In genomic region chr17:67260051-67260987, GRCh38 we compare ENCODE assay signal across 8 cellular contexts. TPM values are rescaled to one million over a fixed set of nuclear protein-coding genes. Genes with fewer than 3 reads are reported as not detected.
DNase-seq lines count a peak whose midpoint lies in the region; ATAC-seq and TF ChIP-seq lines count a peak whose summit lies in the region.

No MANE protein-coding gene starts in this region.

- H3K27ac Mint-ChIP-seq in Caco-2 (ENCODE audit: unreplicated experiment), result no peak overlapping the region

- no peaks in the 10 kb centered on the region for H3K27me3 Mint-ChIP-seq in Caco-2 (ENCODE audit: insufficient read depth, unreplicated experiment)

- H3K4me1 ChIP-seq in skeletal muscle satellite cell (ENCODE audit: control insufficient read depth, insufficient read depth, low read length), result peaks cover 19% of the 10 kb centered on the region
- peaks cover 5% of the 10 kb centered on the region; the same call in 1 of the 2 replicates for H3K4me1 ChIP-seq in Caco-2

- POLR2A ChIA-PET in RWPE1 (lab: Yijun Ruan, JAX; ENCODE audit: low non-redundant PET), result no interaction called here
- POLR2A ChIA-PET in Caco-2 (lab: Charles Lee), result no interaction called here

- CTCF ChIA-PET in RWPE1 (lab: Yijun Ruan, JAX) (interaction anchor here (0.7 kb wide), 1 partner anchor 8 kb away, joined by 8 read pairs; no protein-coding TSS in a partner anchor), Caco-2 (lab: Charles Lee) (no interaction called here)

- intact Hi-C loops in Right ventricle myocardium inferior (cut with DNase I), result no loop called here
- intact Hi-C loops in Caco-2 (cut with micrococcal nuclease; ENCODE audit: unreplicated experiment), result no loop called here

- H3K27me3 ChIP-seq in skeletal muscle satellite cell (ENCODE audit: control insufficient read depth, insufficient read depth, low read length) (no peaks in the 10 kb centered on the region), Caco-2 (replicated peaks; ENCODE audit: control insufficient read depth, insufficient read depth, low read length) (no peaks in the 10 kb centered on the region)

- no peaks in the 10 kb centered on the region for H3K36me3 Mint-ChIP-seq in Caco-2 (ENCODE audit: insufficient read depth, unreplicated experiment)

- H3K4me3 Mint-ChIP-seq in Caco-2 (ENCODE audit: unreplicated experiment), result no peak overlapping the region

- H3K4me3 ChIP-seq in skeletal muscle satellite cell (ENCODE audit: low read length), result no peak overlapping the region
- H3K4me3 ChIP-seq in Caco-2 (ENCODE audit: low read depth, low read length), result no peak overlapping the region

- H3K36me3 ChIP-seq in skeletal muscle satellite cell (ENCODE audit: insufficient read depth, low read length) (no peaks in the 10 kb centered on the region), Caco-2 (ENCODE audit: control insufficient read depth, insufficient read depth, low read length) (no peaks in the 10 kb centered on the region)

- H3K27ac ChIP-seq in RWPE1, result peak overlapping the region; percentile 99

- H3K4me1 Mint-ChIP-seq in Caco-2 (ENCODE audit: low read depth, unreplicated experiment), result no peaks in the 10 kb centered on the region

- BruUV-seq in Caco-2 (replicated peaks; lab: Mats Ljungman, UMichigan), result no TSS peak

- H3K9me3 Mint-ChIP-seq in Caco-2 (ENCODE audit: unreplicated experiment), result no peaks in the 10 kb centered on the region

- no peak for TF ChIP-seq CTCF in RWPE1 (conservative IDR thresholded peaks at IDR 0.05; ENCODE audit: low read depth)
- TF ChIP-seq CTCF in Caco-2 (IDR thresholded peaks at IDR 0.05; ENCODE audit: insufficient read depth in 1 of 2, low read depth in 1 of 2, low read length in 1 of 2, severe bottlenecking in 1 of 2, unreplicated experiment in 1 of 2), result no peak

- no peak overlapping the region for H3K9ac ChIP-seq in skeletal muscle satellite cell (ENCODE audit: low read depth, low read length)

- DNase-seq in GM04504 (ENCODE audit: low read depth) (peak; percentile 63), RWPE1 (ENCODE audit: low spot score) (no peak), Right ventricle myocardium inferior (ENCODE audit: missing footprints) (no peak), Caco-2 (no peak)
- no peak for DNase-seq in stimulated activated CD8-positive, alpha-beta memory T cell treated with anti-CD3 and anti-CD28 coated beads, Interleukin-4, amount 100 ng/mL, for 48 hours

- peak; percentile 89 for ATAC-seq in Right ventricle myocardium inferior
- ATAC-seq in HG02852 (IDR thresholded peaks at IDR 0.05; ENCODE audit: unreplicated experiment), result no peak
- ATAC-seq in GM18502 (IDR thresholded peaks at IDR 0.05; ENCODE audit: poor library complexity, unreplicated experiment), result no peak

- no peaks in the 10 kb centered on the region for H3K9me3 ChIP-seq in skeletal muscle satellite cell (replicated peaks; ENCODE audit: low read length)
- H3K9me3 ChIP-seq in Caco-2, result no peaks in the 10 kb centered on the region

- peak overlapping the region; percentile 56 for H3K4me2 ChIP-seq in skeletal muscle satellite cell (ENCODE audit: low read length)

RNA-seq across cellular contexts. Expression of gene HELZ, which starts 15.3 kb away (rescaled TPM):
- total RNA-seq in Right ventricle myocardium inferior, result 31.4 TPM
- 29.4 and 36.5 TPM in 2 replicates for total RNA-seq in skeletal muscle satellite cell (2012; rRNA removed)
- total RNA-seq in Caco-2 (2022), result 63.8 and 70.0 TPM in 2 replicates
